9 cellular contexts compared by ENCODE assay signal in genomic region chr9:90219548-90220118, GRCh38.
DNase-seq lines count a peak whose midpoint lies in the region; ATAC-seq, FAIRE-seq and TF ChIP-seq lines count a peak whose summit lies in the region.
"Had no signal": no experiment of that assay in that cellular context is flagged by ENCODE, and none has a peak within 500 bp of the region (broad histone marks: within the 10 kb centered on the region; RNA-seq: fewer than 3 reads in every experiment).

No MANE protein-coding gene starts in this region.

- H3K9me3 Mint-ChIP-seq in activated T-cell treated with anti-CD3 and anti-CD28 coated beads, Interleukin-2, amount 50 U/mL, for 24 hours, result no peaks in the 10 kb centered on the region

- intact Hi-C loops in left cardiac atrium (cut with DNase I), result loop anchor here (10.0 kb wide), 1 partner anchor 655 kb away; no protein-coding TSS in a partner anchor
- intact Hi-C loops in left lung (cut with DNase I), result no loop called here
- intact Hi-C loops in ascending aorta (cut with DNase I), result no loop called here

- H3K36me3 Mint-ChIP-seq in activated T-cell treated with anti-CD3 and anti-CD28 coated beads, Interleukin-2, amount 50 U/mL, for 24 hours (ENCODE audit: low read depth), result no peaks in the 10 kb centered on the region
- H3K36me3 Mint-ChIP-seq: CD8-positive, alpha-beta memory T cell had no signal

- no peak for FAIRE-seq in urothelium cell line (lab: Jason Lieb, UNC)

- TF ChIP-seq CTCF in cardiac muscle cell (IDR thresholded peaks at IDR 0.05; ENCODE audit: low read depth, low read length), result no peak
- peak; percentile 39 to 57 for TF ChIP-seq CTCF in left lung (IDR thresholded peaks at IDR 0.05)
- TF ChIP-seq CTCF in ascending aorta (IDR thresholded peaks at IDR 0.05), result peak in 1 of 3 experiments; percentile 9

- no peak overlapping the region for H3K27ac Mint-ChIP-seq in activated T-cell treated with anti-CD3 and anti-CD28 coated beads, Interleukin-2, amount 50 U/mL, for 24 hours
- H3K27ac Mint-ChIP-seq: CD8-positive, alpha-beta memory T cell had no signal

- H3K27me3 ChIP-seq in cardiac muscle cell, result peaks cover 20% of the 10 kb centered on the region
- peaks cover 0 to 23% of the 10 kb centered on the region in 2 donors for H3K27me3 ChIP-seq in left lung
- no peaks in the 10 kb centered on the region for H3K27me3 ChIP-seq in ascending aorta

- DNase-seq in cardiac muscle cell (ENCODE audit: low read depth in 1 of 2, low spot score in 1 of 2) (peak in 1 of 2 donors; percentile 55), left cardiac atrium (no peak), left lung (peak in 1 of 2 donors; percentile 82), urothelium cell line (ENCODE audit: low spot score) (peak; percentile 66), ascending aorta (ENCODE audit: low spot score in 2 of 2) (no peak), EL (no peak)
- DNase-seq in activated T-cell treated with anti-CD3 and anti-CD28 coated beads, Interleukin-2, amount 50 U/mL, for 24 hours, result peak; percentile 44

- H3K27me3 Mint-ChIP-seq in activated T-cell treated with anti-CD3 and anti-CD28 coated beads, Interleukin-2, amount 50 U/mL, for 24 hours, result peaks cover 18% of the 10 kb centered on the region

- H3K4me1 ChIP-seq in cardiac muscle cell (ENCODE audit: low read depth), result no peaks in the 10 kb centered on the region
- H3K4me1 ChIP-seq in left lung, result no peaks in the 10 kb centered on the region
- H3K4me1 ChIP-seq in ascending aorta, result no peaks in the 10 kb centered on the region

- H3K27ac ChIP-seq in cardiac muscle cell (no peak overlapping the region), left lung (no peak overlapping the region), ascending aorta (no peak overlapping the region)

- H3K36me3 ChIP-seq in cardiac muscle cell, result no peaks in the 10 kb centered on the region
- H3K36me3 ChIP-seq in left lung, result no peaks in the 10 kb centered on the region
- H3K36me3 ChIP-seq in ascending aorta, result no peaks in the 10 kb centered on the region

- H3K4me1 Mint-ChIP-seq in activated T-cell treated with anti-CD3 and anti-CD28 coated beads, Interleukin-2, amount 50 U/mL, for 24 hours (ENCODE audit: low read depth), result peaks cover 3% of the 10 kb centered on the region

- no peak overlapping the region for H3K4me3 Mint-ChIP-seq in activated T-cell treated with anti-CD3 and anti-CD28 coated beads, Interleukin-2, amount 50 U/mL, for 24 hours
- H3K4me3 Mint-ChIP-seq: CD8-positive, alpha-beta memory T cell had no signal

- ATAC-seq in left cardiac atrium (no peak), left lung (peak; percentile 79), GM21526 (IDR thresholded peaks at IDR 0.05; ENCODE audit: low FRiP score, unreplicated experiment) (no peak)

- H3K9me3 ChIP-seq in cardiac muscle cell (ENCODE audit: low read depth) (no peaks in the 10 kb centered on the region), left lung (no peaks in the 10 kb centered on the region), ascending aorta (no peaks in the 10 kb centered on the region)

- H3K4me3 ChIP-seq in cardiac muscle cell (peak overlapping the region; percentile 22), left lung (no peak overlapping the region), ascending aorta (no peak overlapping the region)

Comparison
In these comparisons a context has a peak if more than half of its experiments do, and no peak if none do; other contexts are left out.
1. DNase-seq: peak in activated T-cell treated with anti-CD3 and anti-CD28 coated beads, Interleukin-2, amount 50 U/mL, for 24 hours (single experiment) and urothelium cell line (single experiment); none in left cardiac atrium (single experiment), ascending aorta (0 of 2) and EL (single experiment).
2. intact Hi-C loops: an anchor here in left cardiac atrium (10.0 kb wide); none called in left lung and ascending aorta.